ENCODE assay signal across 22 cellular contexts in the genomic region with DNA sequence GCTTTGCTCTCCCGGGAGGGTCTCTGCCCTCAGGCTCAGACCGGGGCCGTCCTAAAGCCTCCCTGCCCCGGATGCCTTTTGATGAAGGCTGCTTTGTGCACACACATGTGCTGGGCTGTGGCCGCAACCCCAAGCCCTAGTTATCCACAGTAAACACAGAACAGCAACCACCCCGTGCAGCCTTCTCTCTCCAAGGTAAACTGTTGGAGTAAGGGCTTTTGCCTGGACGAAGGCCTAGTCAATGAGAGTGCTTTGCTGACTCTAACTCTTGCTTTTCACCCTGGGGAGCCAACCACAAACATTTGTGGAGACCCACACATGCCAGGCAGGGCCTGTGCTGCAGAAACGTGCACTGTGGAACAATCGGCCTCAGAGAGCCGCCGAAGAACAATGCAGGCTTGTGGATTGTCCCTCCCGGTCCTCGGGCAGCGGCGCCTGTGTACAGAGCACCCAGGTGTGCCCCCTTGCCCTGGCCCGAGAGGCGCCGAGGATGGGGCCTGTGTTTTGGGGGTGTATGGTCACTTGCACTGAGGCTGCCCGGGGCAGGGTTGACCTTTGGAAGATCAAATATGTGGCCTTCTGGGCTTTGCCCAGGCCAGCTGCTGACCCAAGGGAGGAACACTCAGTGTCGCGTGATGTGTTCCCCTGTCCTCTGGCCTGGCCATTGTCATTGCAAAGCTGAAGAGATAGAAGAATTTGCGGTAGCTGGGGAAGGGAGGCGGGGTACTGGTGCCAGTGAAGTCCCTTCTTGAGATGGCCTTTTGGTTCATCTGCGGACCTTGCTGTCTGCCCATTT. TPM values are rescaled to one million over a fixed set of nuclear protein-coding genes. Genes with fewer than 3 reads are reported as not detected.
DNase-seq lines count a peak whose midpoint lies in the region; ATAC-seq, FAIRE-seq and TF ChIP-seq lines count a peak whose summit lies in the region.
"Had no signal": no experiment of that assay in that cellular context is flagged by ENCODE, and none has a peak within 500 bp of the region (broad histone marks: within the 10 kb centered on the region; RNA-seq: fewer than 3 reads in every experiment).

No MANE protein-coding gene starts in this region.

- H3K27me3 Mint-ChIP-seq in activated T-helper 17 cell treated with anti-CD3 and anti-CD28 coated beads, Interleukin-2, amount 50 U/mL, for 72 hours, result no peaks in the 10 kb centered on the region
- H3K27me3 Mint-ChIP-seq: activated CD4-positive, alpha-beta memory T cell treated with anti-CD3 and anti-CD28 coated beads for 36 hours; activated naive CD8-positive, alpha-beta T cell treated with anti-CD3 and anti-CD28 coated beads for 36 hours had no signal

- no peak overlapping the region for H2BK15ac ChIP-seq in H1 (ENCODE audit: low read length)

- no peak overlapping the region for H2BK120ac ChIP-seq in H1 (replicated peaks; ENCODE audit: low read depth, low read length)

- H3K56ac ChIP-seq in H1 (replicated peaks; ENCODE audit: insufficient read length, low read depth, low read length), result no peak overlapping the region

- no peak overlapping the region; the same call in 1 of the 2 replicates for H3K18ac ChIP-seq in H1 (ENCODE audit: extremely low read depth, low read length)

- H3K9ac ChIP-seq in H1 (replicated peaks in 1 of 4; ENCODE audit: extremely low read depth in 1 of 4, low read depth in 3 of 4, low read length in 3 of 4), result no peak overlapping the region

- no peak overlapping the region for H3K4me3 ChIP-seq in H1 (ENCODE audit: extremely low read depth in 1 of 4, insufficient read depth in 2 of 4, low read depth in 3 of 4, low read length in 4 of 4)
- H3K4me3 ChIP-seq in stomach, result no peak overlapping the region
- H3K4me3 ChIP-seq: pancreas had no signal

- H3K9me3 ChIP-seq in H1 (ENCODE audit: insufficient read depth in 2 of 2, low read depth in 1 of 2, low read length in 1 of 2) (0 out of 4 replicates have a peak, but pooled peaks cover 0 to 5% of the 10 kb centered on the region in 2 experiments), stomach (no peaks in the 10 kb centered on the region)
- H3K9me3 ChIP-seq: pancreas had no signal

- H3K79me1 ChIP-seq in H1 (ENCODE audit: low read depth, low read length), result peaks cover 3% of the 10 kb centered on the region; the same call in 1 of the 2 replicates

- TF ChIP-seq POLR2A in H1 (IDR thresholded peaks at IDR 0.05; ENCODE audit: control extremely low read depth in 1 of 2, low read depth in 2 of 2, low read length in 2 of 2) (no peak), stomach (IDR thresholded peaks at IDR 0.05) (no peak)

- no peak overlapping the region for H3K4me2 ChIP-seq in H1 (ENCODE audit: insufficient read depth in 1 of 2, low read depth in 2 of 2, low read length in 2 of 2)

- no peak overlapping the region for H2AK5ac ChIP-seq in H1 (ENCODE audit: low read depth, low read length)

- H3K14ac ChIP-seq in H1 (ENCODE audit: insufficient read length), result no peak overlapping the region

- no peak overlapping the region for H2AFZ ChIP-seq in H1 (ENCODE audit: low read length)

- peaks cover 4 to 7% of the 10 kb centered on the region in 2 experiments for H4K20me1 ChIP-seq in H1 (replicated peaks in 1 of 2; ENCODE audit: control insufficient read depth in 1 of 2, insufficient read depth in 2 of 2, low read length in 2 of 2)

- H3K79me2 ChIP-seq in H1 (ENCODE audit: control insufficient read depth in 1 of 2, insufficient read depth in 2 of 2, low read length in 2 of 2), result peaks cover 0 to 7% of the 10 kb centered on the region in 2 experiments; a peak in 1 of 4 replicates

- POLR2A ChIA-PET in H1 (lab: Charles Lee; ENCODE audit: partially characterized antibody), result interaction anchor here (0.8 kb wide), 1 partner anchor 13 kb away, joined by 3 read pairs; no protein-coding TSS in a partner anchor

- TF ChIP-seq CTCF in H1 (IDR thresholded peaks at IDR 0.05; ENCODE audit: control extremely low read depth in 1 of 3, insufficient read depth in 1 of 3, low read depth in 1 of 3, low read length in 3 of 3) (no peak), stomach (IDR thresholded peaks at IDR 0.05) (no peak)

- H2BK12ac ChIP-seq in H1 (ENCODE audit: low read depth, low read length), result 0 out of 2 replicates have a peak overlapping the region, but pooled peaks have one; percentile 17

- no peaks in the 10 kb centered on the region for H3K36me3 Mint-ChIP-seq in activated T-helper 17 cell treated with anti-CD3 and anti-CD28 coated beads, Interleukin-2, amount 50 U/mL, for 72 hours (ENCODE audit: low read depth)
- H3K36me3 Mint-ChIP-seq: activated CD4-positive, alpha-beta memory T cell treated with anti-CD3 and anti-CD28 coated beads for 36 hours; CD8-positive, alpha-beta T cell had no signal

- no peak for FAIRE-seq in H1 (lab: Jason Lieb, UNC)
- FAIRE-seq: colon, GM18507, keratinocyte, pancreas had no signal

- H3K4me3 Mint-ChIP-seq in activated T-helper 17 cell treated with anti-CD3 and anti-CD28 coated beads, Interleukin-2, amount 50 U/mL, for 72 hours, result no peak overlapping the region
- H3K4me3 Mint-ChIP-seq: activated CD4-positive, alpha-beta memory T cell treated with anti-CD3 and anti-CD28 coated beads for 36 hours; activated naive CD8-positive, alpha-beta T cell treated with anti-CD3 and anti-CD28 coated beads for 36 hours; activated T-cell treated with anti-CD3 and anti-CD28 coated beads, Interleukin-2, amount 50 U/mL, for 24 hours; CD8-positive, alpha-beta T cell had no signal

- H3K4me1 Mint-ChIP-seq in activated T-helper 17 cell treated with anti-CD3 and anti-CD28 coated beads, Interleukin-2, amount 50 U/mL, for 72 hours, result peaks cover 11% of the 10 kb centered on the region

- H4K91ac ChIP-seq in H1 (replicated peaks; ENCODE audit: insufficient read length, low read length), result no peak overlapping the region

- TF ChIP-seq EP300 in H1 (IDR thresholded peaks at IDR 0.05; ENCODE audit: borderline replicate concordance in 1 of 2, low read depth in 2 of 2, low read length in 2 of 2) (no peak), stomach (IDR thresholded peaks at IDR 0.05) (no peak)

- no peak overlapping the region for H3K27ac Mint-ChIP-seq in activated T-helper 17 cell treated with anti-CD3 and anti-CD28 coated beads, Interleukin-2, amount 50 U/mL, for 72 hours
- H3K27ac Mint-ChIP-seq: activated CD4-positive, alpha-beta memory T cell treated with anti-CD3 and anti-CD28 coated beads for 36 hours; activated naive CD8-positive, alpha-beta T cell treated with anti-CD3 and anti-CD28 coated beads for 36 hours; activated T-cell treated with anti-CD3 and anti-CD28 coated beads, Interleukin-2, amount 50 U/mL, for 24 hours; CD8-positive, alpha-beta T cell had no signal

- WGBS in H1 (ENCODE audit: extremely low coverage in 1 of 2, insufficient coverage in 1 of 2, insufficient read length in 1 of 2, insufficient replicate concordance in 2 of 2, low coverage in 1 of 2, low lambda C conversion rate in 2 of 2, missing lambda C conversion rate in 1 of 2), 2 experiments, result 87% methylated on average over 24 of the region's 24 CpGs; no CpG with 5 or more reads in 1 of the 2 experiments
- WGBS in stomach, 5 donors, result 47 to 65% (median 52%) methylated on average over 21 to 24 of the region's 24 CpGs

- H4K5ac ChIP-seq in H1 (ENCODE audit: insufficient read length, low read depth, low read length), result no peak overlapping the region

- TF ChIP-seq RAD21 in H1 (IDR thresholded peaks at IDR 0.05 in 1 of 2, conservative IDR thresholded peaks at IDR 0.05 in 1 of 2; ENCODE audit: low read depth in 2 of 2, low read length in 2 of 2), result no peak

- H3K4ac ChIP-seq in H1 (replicated peaks; ENCODE audit: insufficient read length, low read depth, low read length), result no peak overlapping the region

- peak overlapping the region; percentile 18; the same call in 1 of the 2 replicates for H2BK5ac ChIP-seq in H1 (ENCODE audit: low read depth, low read length)

- H3K9me3 Mint-ChIP-seq in activated T-helper 17 cell treated with anti-CD3 and anti-CD28 coated beads, Interleukin-2, amount 50 U/mL, for 72 hours, result peaks cover 5% of the 10 kb centered on the region

- DNase-seq in amygdala (lab: John Stamatoyannopoulos, UW) (peak in 52 of 56 donors; percentile 36 to 91 (median 76)), H1 (ENCODE audit: low read depth in 1 of 2, low spot score in 2 of 2) (no peak), midbrain (lab: John Stamatoyannopoulos, UW) (peak; percentile 86), stomach (peak; percentile 33), NCI-H2171 treated with DMSO at 0.1 percent for 48 hours (lab: John Stamatoyannopoulos, UW) (no peak)
- DNase-seq: activated CD4-positive, alpha-beta memory T cell treated with anti-CD3 and anti-CD28 coated beads for 36 hours; activated naive CD8-positive, alpha-beta T cell treated with anti-CD3 and anti-CD28 coated beads for 36 hours; activated T-cell treated with anti-CD3 and anti-CD28 coated beads, Interleukin-2, amount 50 U/mL, for 24 hours; CD8-positive, alpha-beta T cell; DND-41; KBM-7; NCI-H1048; NCI-H2081; pancreas; stimulated activated CD4-positive, alpha-beta T cell treated with anti-CD3 and anti-CD28 coated beads, Interleukin-12 subunit alpha, Interleukin-12 subunit beta, amount 100 ng/mL, for 4 hours; stimulated activated naive CD4-positive, alpha-beta T cell had no signal

- no peaks in the 10 kb centered on the region for H3K23me2 ChIP-seq in H1 (ENCODE audit: low read depth, low read length)

- no peak overlapping the region for H2BK20ac ChIP-seq in H1 (ENCODE audit: low read length)

- CTCF ChIA-PET in H1 (lab: Charles Lee; ENCODE audit: partially characterized antibody), result interaction anchor here (0.6 to 2.6 kb wide), 3 partner anchors 11 to 24 kb away, joined by 3 to 7 read pairs (median 4); no protein-coding TSS in a partner anchor

- H3K27ac ChIP-seq in H1 (ENCODE audit: low read depth, low read length) (no peak overlapping the region), stomach (peak overlapping the region in 1 of 5 donors; percentile 10)
- H3K27ac ChIP-seq: pancreas had no signal

- ATAC-seq in HG03342 (IDR thresholded peaks at IDR 0.05; ENCODE audit: unreplicated experiment) (no peak), GM18519 (IDR thresholded peaks at IDR 0.05; ENCODE audit: low FRiP score, unreplicated experiment) (no peak)
- no peak for ATAC-seq in activated T-helper 17 cell treated with anti-CD3 and anti-CD28 coated beads, Interleukin-2, amount 50 U/mL, for 72 hours (replicated peaks)
- ATAC-seq: CD8-positive, alpha-beta T cell had no signal

- peaks cover 3 to 11% (median 6%) of the 10 kb centered on the region in 4 experiments; a peak in 6 of 7 replicates for H3K4me1 ChIP-seq in H1 (replicated peaks in 1 of 4; ENCODE audit: control insufficient read depth in 3 of 4, insufficient read depth in 4 of 4, low read length in 3 of 4)
- peaks cover 5 to 29% (median 14%) of the 10 kb centered on the region in 4 donors for H3K4me1 ChIP-seq in stomach
- H3K4me1 ChIP-seq: pancreas had no signal

- no peak overlapping the region for H4K8ac ChIP-seq in H1 (ENCODE audit: extremely low read depth, insufficient read depth, low read length)

- H3K27me3 ChIP-seq in H1 (replicated peaks in 1 of 4; ENCODE audit: control insufficient read depth in 3 of 4, extremely low read depth in 1 of 4, insufficient read depth in 3 of 4, low read length in 3 of 4), result no peaks in the 10 kb centered on the region
- H3K27me3 ChIP-seq in stomach, result no peaks in the 10 kb centered on the region
- H3K27me3 ChIP-seq: pancreas had no signal

- H3K36me3 ChIP-seq in H1 (ENCODE audit: control insufficient read depth in 2 of 4, insufficient read depth in 4 of 4, low read length in 3 of 4) (no peaks in the 10 kb centered on the region; a peak in 1 of 8 replicates), stomach (peaks cover 0 to 8% (median 2%) of the 10 kb centered on the region in 4 donors)
- H3K36me3 ChIP-seq: pancreas had no signal

- intact Hi-C loops in stomach (cut with DNase I; ENCODE audit: low total_unique reads), result no loop called here

- no peak overlapping the region for H3K23ac ChIP-seq in H1 (ENCODE audit: insufficient read length)

RNA-seq across cellular contexts. Expression of gene CTIF, which starts 37.0 kb away (rescaled TPM):
- total RNA-seq in H1 (2021; fragmentation: NEBNext Ultra II Directional; extraction: Animal tissue kit (Norgen Biotek cat#: 25700)), result 17.8 and 22.0 TPM in 2 replicates
- polyA plus RNA-seq in H1 (2011; rRNA removed), result 9.0 and 9.3 TPM in 2 replicates
- polyA plus RNA-seq in H1 (2011; cell fraction: cytosol; rRNA removed), result 12.2 TPM
- 73.5 TPM for polyA plus RNA-seq in H1 (2011; cell fraction: nucleus; rRNA removed)
- 12.2 to 20.1 TPM (median 18.8 TPM) in 4 replicates for polyA plus RNA-seq in H1 (2012, experiment 1 of 2)
- 6.9 TPM for polyA plus RNA-seq in H1 (2012, experiment 2 of 2)
- 11.2 TPM for polyA plus RNA-seq in H1 (2013, experiment 1 of 2)
- 9.2 TPM for polyA plus RNA-seq in H1 (2013, experiment 2 of 2)
- 15.8 and 16.2 TPM in 2 replicates for polyA minus RNA-seq in H1 (2011; rRNA and poly(A)+ RNA removed)
- 11.4 TPM for polyA minus RNA-seq in H1 (2011; cell fraction: cytosol; rRNA and poly(A)+ RNA removed)
- polyA minus RNA-seq in H1 (2011; cell fraction: nucleus; rRNA and poly(A)+ RNA removed), result 38.2 TPM
- 100 to 1,000 TPM in 1 of 5 donors, 10 to 100 TPM in 4; 16.3 to 105 (median 28.4) TPM for total RNA-seq in stomach
- polyA plus RNA-seq in stomach, result 10 to 100 TPM; 23.0 to 50.9 (median 32.2) TPM
- 1 to 10 TPM; 7.9 to 8.2 TPM for total RNA-seq in activated T-helper 17 cell treated with anti-CD3 and anti-CD28 coated beads, Interleukin-2, amount 50 U/mL, for 72 hours

Comparison
In these comparisons a context has a peak if more than half of its experiments do, and no peak if none do; other contexts are left out.
1. DNase-seq: peak in amygdala (52 of 56), midbrain (single experiment) and stomach (single experiment); none in H1 (0 of 2) and NCI-H2171 treated with DMSO at 0.1 percent for 48 hours (single experiment).